ENCODE assay signal across 15 cellular contexts in the genomic region with DNA sequence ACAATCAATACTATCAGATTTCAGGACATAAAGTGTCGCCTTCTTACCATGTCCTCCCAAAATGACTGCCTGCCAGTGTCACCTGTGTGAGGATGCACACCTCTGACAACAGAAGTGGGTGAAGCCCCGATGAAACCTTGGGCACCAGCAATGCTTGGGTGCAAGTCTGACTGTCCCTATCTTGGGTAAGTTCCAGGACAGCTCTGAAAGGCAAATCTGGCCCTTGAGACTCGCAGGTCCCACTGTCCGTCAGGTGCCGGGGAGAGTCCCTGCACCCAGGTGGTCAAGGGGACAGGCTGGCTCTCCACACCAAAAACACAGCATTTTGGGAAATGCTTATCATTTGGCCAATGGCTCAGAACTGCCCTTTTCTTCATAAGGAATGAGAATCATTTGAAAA.
"Had no signal": no experiment of that assay in that cellular context is flagged by ENCODE, and none has a peak within 500 bp of the region (broad histone marks: within the 10 kb centered on the region; RNA-seq: fewer than 3 reads in every experiment).

No MANE protein-coding gene starts in this region.

- H3K9me3 Mint-ChIP-seq: activated CD4-positive, alpha-beta memory T cell treated with anti-CD3 and anti-CD28 coated beads, Interleukin-2, amount 10 ng/mL, durations not matched to agents 7 days and 5 days; activated naive CD4-positive, alpha-beta T cell treated with anti-CD3 and anti-CD28 coated beads, Interleukin-2, amount 50 U/mL, for 72 hours; neural progenitor cell had no signal

- DNase-seq: activated CD4-positive, alpha-beta memory T cell treated with anti-CD3 and anti-CD28 coated beads, Interleukin-2, amount 10 ng/mL, durations not matched to agents 7 days and 5 days; activated CD8-positive, alpha-beta memory T cell treated with anti-CD3 and anti-CD28 coated beads, Interleukin-2, amount 50 U/mL, for 4 hours; brain microvascular endothelial cell; foreskin keratinocyte; heart left ventricle; islet precursor cell; left lung; mesenchymal stem cell; small intestine; T1000 had no signal

- H3K9ac ChIP-seq: neural progenitor cell had no signal

- H3K4me3 ChIP-seq: heart left ventricle, left lung, neural progenitor cell, right atrium auricular region had no signal

- H3K27ac ChIP-seq: brain microvascular endothelial cell, foreskin keratinocyte, heart left ventricle, left lung, neural progenitor cell, right atrium auricular region had no signal

- H3K27me3 ChIP-seq: brain microvascular endothelial cell, foreskin keratinocyte, heart left ventricle, left lung, neural progenitor cell, right atrium auricular region had no signal

- H3K4me1 ChIP-seq: neural progenitor cell had no signal

- H3K4me3 Mint-ChIP-seq: activated CD4-positive, alpha-beta memory T cell treated with anti-CD3 and anti-CD28 coated beads, Interleukin-2, amount 10 ng/mL, durations not matched to agents 7 days and 5 days; neural progenitor cell had no signal

- H3K27me3 Mint-ChIP-seq: activated CD4-positive, alpha-beta memory T cell treated with anti-CD3 and anti-CD28 coated beads, Interleukin-2, amount 10 ng/mL, durations not matched to agents 7 days and 5 days had no signal

- FAIRE-seq: endometrium, small intestine, urothelium cell line had no signal

- H3K4me2 ChIP-seq: neural progenitor cell had no signal

- H2AFZ ChIP-seq: neural progenitor cell had no signal

- H3K27ac Mint-ChIP-seq: activated CD4-positive, alpha-beta memory T cell treated with anti-CD3 and anti-CD28 coated beads, Interleukin-2, amount 10 ng/mL, durations not matched to agents 7 days and 5 days; neural progenitor cell had no signal

- H3K36me3 ChIP-seq: neural progenitor cell had no signal

- H3K9me3 ChIP-seq: heart left ventricle, left lung, right atrium auricular region had no signal

- ATAC-seq: activated naive CD4-positive, alpha-beta T cell treated with anti-CD3 and anti-CD28 coated beads, Interleukin-2, amount 50 U/mL, for 72 hours; foreskin keratinocyte; heart left ventricle; left lung had no signal
